In the genomic region with DNA sequence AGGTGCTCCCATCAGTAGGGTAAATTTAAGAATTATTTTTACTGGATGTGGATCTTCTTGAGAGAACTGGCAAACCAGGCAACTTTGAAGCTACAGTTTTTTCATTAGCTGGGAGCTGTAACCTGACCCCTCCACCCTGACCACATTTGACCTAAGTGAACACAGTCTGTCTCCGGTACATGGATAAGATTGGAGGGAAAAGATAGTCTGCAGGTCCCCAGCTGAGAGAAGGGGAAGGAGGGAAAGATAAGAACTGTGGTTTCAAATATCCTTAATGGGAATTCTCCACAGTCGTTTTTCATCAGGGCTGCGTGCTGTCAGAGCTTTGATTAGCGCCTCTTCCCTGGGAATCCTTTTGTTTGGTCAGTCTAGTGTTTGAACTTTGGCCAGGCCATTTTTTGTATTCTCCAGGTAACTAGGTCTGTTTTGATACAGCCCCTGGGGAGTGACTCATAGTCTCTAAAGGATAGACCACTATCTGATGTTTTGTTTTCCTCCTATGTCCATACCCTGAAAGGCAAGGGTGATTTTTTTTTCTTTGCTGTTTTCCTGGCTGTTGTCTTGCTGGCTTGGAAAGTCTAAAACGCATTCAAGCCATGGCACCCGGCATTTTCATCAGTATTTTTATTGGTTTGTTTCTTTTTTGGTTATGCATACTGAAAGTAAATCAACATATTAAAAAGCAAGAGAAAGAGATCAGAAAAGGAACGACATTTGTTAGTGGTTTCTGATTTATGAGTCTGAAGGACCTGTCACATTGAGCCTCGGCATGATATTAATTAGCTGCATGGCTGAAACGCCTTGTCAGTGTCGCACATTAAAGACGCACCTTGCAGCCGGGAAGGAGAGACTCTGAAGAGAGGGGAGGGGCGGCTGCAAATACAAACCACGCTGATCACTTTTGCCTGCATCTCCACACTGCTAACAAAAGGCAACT, we compare ENCODE assay signal across 7 cellular contexts.
A peak's percentile ranks its signal among the peaks of the same experiment; 100 is the strongest.
DNase-seq lines count a peak whose midpoint lies in the region; ATAC-seq and TF ChIP-seq lines count a peak whose summit lies in the region.

No MANE protein-coding gene starts in this region.

- POLR2A ChIA-PET in GM10248 (lab: Yijun Ruan, JAX), result no interaction called here

- DNase-seq in HFF-Myc (ENCODE audit: extremely low read depth, low read depth) (peak; percentile 30), NCI-H2171 (lab: John Stamatoyannopoulos, UW) (peak; percentile 89), amniotic epithelial cell (ENCODE audit: low read depth) (peak; percentile 99), non-pigmented ciliary epithelial cell (ENCODE audit: low read depth) (peak; percentile 85), GM10248 (ENCODE audit: extremely low spot score) (no peak)

- ATAC-seq in GM18867 (IDR thresholded peaks at IDR 0.05; ENCODE audit: unreplicated experiment) (no peak), HG02623 (IDR thresholded peaks at IDR 0.05; ENCODE audit: unreplicated experiment) (no peak)

- no peak for TF ChIP-seq CTCF in HFF-Myc (IDR thresholded peaks at IDR 0.05; ENCODE audit: low read depth, low read length, missing control alignments)
- no peak for TF ChIP-seq CTCF in GM10248 (IDR thresholded peaks at IDR 0.05; ENCODE audit: control extremely low read depth, extremely low read depth, low read depth, missing control alignments)

- H3K4me3 ChIP-seq in HFF-Myc (replicated peaks; ENCODE audit: low read depth, low read length), result no peak overlapping the region

- CTCF ChIA-PET in GM10248 (lab: Yijun Ruan, JAX), result interaction anchor here (1.0 to 1.8 kb wide), 2 partner anchors 19 to 32 kb away, joined by 3 to 4 read pairs; no protein-coding TSS in a partner anchor
